In genomic region chr17:82592751-82593589, GRCh38 we compare ENCODE assay signal across 9 cellular contexts. TPM values are rescaled to one million over a fixed set of nuclear protein-coding genes. Genes with fewer than 3 reads are reported as not detected.
DNase-seq lines count a peak whose midpoint lies in the region; FAIRE-seq and TF ChIP-seq lines count a peak whose summit lies in the region.
"Had no signal": no experiment of that assay in that cellular context is flagged by ENCODE, and none has a peak within 500 bp of the region (broad histone marks: within the 10 kb centered on the region; RNA-seq: fewer than 3 reads in every experiment).

No MANE protein-coding gene starts in this region.

- no peaks in the 10 kb centered on the region for H4K20me1 ChIP-seq in endothelial cell of umbilical vein (replicated peaks; ENCODE audit: control insufficient read depth, extremely low read depth, insufficient read depth, low read length)

- no peaks in the 10 kb centered on the region for H3K9me3 ChIP-seq in endothelial cell of umbilical vein (replicated peaks; ENCODE audit: control insufficient read depth, insufficient read depth, low read length)

- dilution Hi-C loops in endothelial cell of umbilical vein (cut with MboI; ENCODE audit: extremely low pct_ligation_motif_present, low sequenced_read_pairs) = no loop called here

- peaks cover 0 to 22% of the 10 kb centered on the region in 2 experiments for H3K36me3 ChIP-seq in endothelial cell of umbilical vein (ENCODE audit: control insufficient read depth in 2 of 2, extremely low read depth in 1 of 2, insufficient read depth in 2 of 2, low read length in 2 of 2)

- POLR2A ChIA-PET in endothelial cell of umbilical vein (lab: Charles Lee) = no interaction called here

- peak overlapping the region; percentile 27 for H3K27ac ChIP-seq in endothelial cell of umbilical vein (ENCODE audit: insufficient read depth, low read depth, low read length)

- H3K4me1 ChIP-seq in endothelial cell of umbilical vein (ENCODE audit: control insufficient read depth, extremely low read depth, insufficient read depth, low read length) = peaks cover 8% of the 10 kb centered on the region

- peak; percentile 94 for FAIRE-seq in endothelial cell of umbilical vein (lab: Jason Lieb, UNC)
- FAIRE-seq: A204.1 had no signal

- intact Hi-C loops in endothelial cell of umbilical vein (cut with micrococcal nuclease) (no loop called here), posterior vena cava (cut with DNase I) (no loop called here)

- peaks cover 4% of the 10 kb centered on the region for H3K79me2 ChIP-seq in endothelial cell of umbilical vein (ENCODE audit: control insufficient read depth, insufficient read depth, low read length)

- no peaks in the 10 kb centered on the region for H3K9me1 ChIP-seq in endothelial cell of umbilical vein (replicated peaks; ENCODE audit: control insufficient read depth, extremely low read depth, insufficient read depth, low read length)

- no peak for TF ChIP-seq CTCF in endothelial cell of umbilical vein (IDR thresholded peaks at IDR 0.05; ENCODE audit: extremely low read depth in 1 of 2, insufficient read depth in 1 of 2, low read depth in 1 of 2, low read length in 2 of 2)

- DNase-seq in DMS53 (lab: John Stamatoyannopoulos, UW) (peak; percentile 41), DMS53 treated with DMSO at 0.1 percent for 48 hours (lab: John Stamatoyannopoulos, UW; ENCODE audit: unreplicated experiment) (no peak), NOMO-1 (lab: John Stamatoyannopoulos, UW; ENCODE audit: unreplicated experiment in 2 of 2) (peak; percentile 65 to 81), endothelial cell of umbilical vein (ENCODE audit: low read depth, low spot score) (peak; percentile 73), midbrain (lab: John Stamatoyannopoulos, UW) (peak; percentile 90), posterior vena cava (ENCODE audit: low spot score) (no peak)
- peak; percentile 71 for DNase-seq in activated CD8-positive, alpha-beta memory T cell treated with anti-CD3 and anti-CD28 coated beads, Interleukin-2, amount 50 U/mL, for 48 hours
- peak; percentile 20 to 31 for DNase-seq in stimulated activated CD8-positive, alpha-beta memory T cell treated with anti-CD3 and anti-CD28 coated beads, Interleukin-2, amount 100 ng/mL, for 1 hour (ENCODE audit: low read depth in 2 of 2)

- H3K4me3 ChIP-seq in endothelial cell of umbilical vein (replicated peaks in 1 of 3; ENCODE audit: insufficient read depth in 1 of 3, low read depth in 1 of 3, low read length in 3 of 3) = peak overlapping the region in 1 of 3 experiments; percentile 1

- BruUV-seq in endothelial cell of umbilical vein (replicated peaks; lab: Mats Ljungman, UMichigan) = no TSS peak

- no peaks in the 10 kb centered on the region for H3K27me3 ChIP-seq in endothelial cell of umbilical vein (ENCODE audit: control insufficient read depth in 2 of 2, insufficient read depth in 2 of 2, low read length in 2 of 2)

- TF ChIP-seq POLR2A in endothelial cell of umbilical vein (IDR thresholded peaks at IDR 0.05; ENCODE audit: low read depth, low read length) = peak; percentile 38

- CTCF ChIA-PET in endothelial cell of umbilical vein (lab: Charles Lee) = no interaction called here

- H2AFZ ChIP-seq in endothelial cell of umbilical vein (ENCODE audit: low read depth, low read length) = no peak overlapping the region

- peak overlapping the region; percentile 6 for H3K9ac ChIP-seq in endothelial cell of umbilical vein (replicated peaks; ENCODE audit: extremely low read depth, insufficient read depth, low read length)

- peak overlapping the region; percentile 64 for H3K4me2 ChIP-seq in endothelial cell of umbilical vein (ENCODE audit: insufficient read depth, low read length)

TF ChIP-seq in endothelial cell of umbilical vein, 7 proteins besides CTCF, POLR2A, EP300 and RAD21:
- no peak for TF ChIP-seq EZH2 (IDR thresholded peaks at IDR 0.05; ENCODE audit: borderline replicate concordance, low read depth, low read length, severe bottlenecking)
- TF ChIP-seq MAX (IDR thresholded peaks at IDR 0.05; ENCODE audit: insufficient read depth, insufficient read length) = no peak
- TF ChIP-seq JUN (IDR thresholded peaks at IDR 0.05; ENCODE audit: borderline replicate concordance, insufficient read depth, insufficient read length, low read depth) = no peak
- TF ChIP-seq FOS (IDR thresholded peaks at IDR 0.05; ENCODE audit: borderline replicate concordance, insufficient read depth, low read length) = no peak
- TF ChIP-seq MYC (IDR thresholded peaks at IDR 0.05; ENCODE audit: low read depth, low read length) = no peak
- no peak for TF ChIP-seq GATA2 (IDR thresholded peaks at IDR 0.05; ENCODE audit: insufficient read depth, insufficient read length, low read depth, low read length)
- peak; percentile 56 for TF ChIP-seq POLR2AphosphoS5 (IDR thresholded peaks at IDR 0.05; ENCODE audit: insufficient read depth, low read depth, low read length)
TF ChIP-seq in endothelial cell of umbilical vein: peak in this region for 1.

RNA-seq across cellular contexts. Expression of gene WDR45B, which starts 55.3 kb away (rescaled TPM):
- 62.0 and 63.8 TPM in 2 replicates for total RNA-seq in endothelial cell of umbilical vein
- polyA plus RNA-seq in endothelial cell of umbilical vein = 73.4 and 76.7 TPM in 2 replicates
- polyA plus RNA-seq in endothelial cell of umbilical vein (2011; cell fraction: cytosol; rRNA removed) = 90.2 and 99.6 TPM in 2 replicates
- polyA plus RNA-seq in endothelial cell of umbilical vein (2011; cell fraction: nucleus; rRNA removed) = 151 and 173 TPM in 2 replicates
- polyA plus RNA-seq in endothelial cell of umbilical vein (2012) = 64.7 and 69.7 TPM in 2 replicates
- 63.9 and 68.5 TPM in 2 replicates for polyA minus RNA-seq in endothelial cell of umbilical vein
- polyA minus RNA-seq in endothelial cell of umbilical vein (2011; cell fraction: cytosol; rRNA and poly(A)+ RNA removed) = 44.0 TPM
- 36.2 and 46.2 TPM in 2 replicates for polyA minus RNA-seq in endothelial cell of umbilical vein (2011; cell fraction: nucleus; rRNA and poly(A)+ RNA removed)
- 10 to 100 TPM; 49.7 to 56.5 TPM for total RNA-seq in posterior vena cava

Comparison
In these comparisons a context has a peak if more than half of its experiments do, and no peak if none do; other contexts are left out.
1. DNase-seq: peak in DMS53 (single experiment), NOMO-1 (2 of 2), activated CD8-positive, alpha-beta memory T cell treated with anti-CD3 and anti-CD28 coated beads, Interleukin-2, amount 50 U/mL, for 48 hours (single experiment), endothelial cell of umbilical vein (single experiment), midbrain (single experiment) and stimulated activated CD8-positive, alpha-beta memory T cell treated with anti-CD3 and anti-CD28 coated beads, Interleukin-2, amount 100 ng/mL, for 1 hour (2 of 2); none in DMS53 treated with DMSO at 0.1 percent for 48 hours (single experiment) and posterior vena cava (single experiment).